Comparison of ENCODE assay signal across 8 cellular contexts in genomic region chr2:32010280-32010669, GRCh38. TPM values are rescaled to one million over a fixed set of nuclear protein-coding genes. Genes with fewer than 3 reads are reported as not detected.
A peak's percentile ranks its signal among the peaks of the same experiment; 100 is the strongest.
DNase-seq lines count a peak whose midpoint lies in the region; ATAC-seq and TF ChIP-seq lines count a peak whose summit lies in the region.
"Not testable (repeated sequence)": the region's sequence is repeated elsewhere in the genome, so short reads cannot be mapped to it uniquely, and the experiment has no call there.

No MANE protein-coding gene starts in this region.

- not testable (repeated sequence) for H2AFZ ChIP-seq in GM23248

- 0 to 3% methylated on average over 7 to 21 of the region's 43 CpGs for WGBS in GM23248 (ENCODE audit: low coverage in 1 of 2, low lambda C conversion rate in 2 of 2, missing lambda C conversion rate in 2 of 2), 2 experiments
- under 1% methylated on average over 18 of the region's 43 CpGs for WGBS in HUES64

- peak; percentile 65 for ATAC-seq in SK-N-SH treated with all-trans-retinoic acid at 6 μM for 48 hours

- in situ Hi-C loops in GM23248 (cut with MboI), result not testable (repeated sequence)

- peaks cover 23% of the 10 kb centered on the region for H3K4me1 ChIP-seq in GM23248 (ENCODE audit: insufficient read depth)
- H3K4me1 ChIP-seq in HUES64 (ENCODE audit: insufficient read depth, low read length), result peaks cover 28% of the 10 kb centered on the region

- not testable (repeated sequence) for H3K4me3 Mint-ChIP-seq in neural crest cell

- H3K4me3 ChIP-seq in GM23248 (peak overlapping the region; percentile 92), HUES64 (ENCODE audit: low read length) (peak overlapping the region; percentile 88)

- not testable (repeated sequence) for H3K4me2 ChIP-seq in GM23248 (ENCODE audit: unreplicated experiment)

- not testable (repeated sequence) for TF ChIP-seq CTCF in neural crest cell (conservative IDR thresholded peaks at IDR 0.05)

- H3K36me3 ChIP-seq in GM23248 (ENCODE audit: low read depth), result not testable (repeated sequence)
- H3K36me3 ChIP-seq in HUES64 (ENCODE audit: insufficient read depth, low read length), result peaks cover 11% of the 10 kb centered on the region

- H4K20me1 ChIP-seq in GM23248 (ENCODE audit: insufficient read depth), result not testable (repeated sequence)

- not testable (repeated sequence) for H3K9me3 Mint-ChIP-seq in neural crest cell

- peaks cover 43% of the 10 kb centered on the region for H3K79me2 ChIP-seq in GM23248 (ENCODE audit: insufficient read depth)

- not testable (repeated sequence) for H3K36me3 Mint-ChIP-seq in neural crest cell (ENCODE audit: low read depth)

- H3K27ac ChIP-seq in GM23248 (peak overlapping the region; percentile 70), HUES64 (ENCODE audit: low read depth, low read length) (peak overlapping the region; percentile 99; the same call in 1 of the 2 replicates)

- H3K9ac ChIP-seq in GM23248 (peak overlapping the region; percentile 79), HUES64 (ENCODE audit: low read depth, low read length) (peak overlapping the region; percentile 38)

- peaks cover 55% of the 10 kb centered on the region for H3K4me1 Mint-ChIP-seq in neural crest cell

- H3K27me3 Mint-ChIP-seq in neural crest cell (ENCODE audit: low read depth), result not testable (repeated sequence)

- H3F3A ChIP-seq in GM23248 (ENCODE audit: insufficient read depth), result peaks cover 28% of the 10 kb centered on the region

- H3K9me3 ChIP-seq in GM23248 (ENCODE audit: low read depth); HUES64 (ENCODE audit: insufficient read depth, low read depth, low read length): not testable (repeated sequence)

- not testable (repeated sequence) for H3K27me3 ChIP-seq in GM23248 (replicated peaks; ENCODE audit: insufficient read depth); HUES64 (ENCODE audit: insufficient read depth, low read length)

- H3K9me2 ChIP-seq in GM23248 (ENCODE audit: insufficient read depth), result not testable (repeated sequence)

- DNase-seq in EH (ENCODE audit: low read depth) (peak; percentile 75), GM23248 (peak; percentile 63), fibroblast of the conjunctiva (ENCODE audit: low read depth) (peak; percentile 17), neural crest cell (ENCODE audit: low read depth, low spot score) (peak; percentile 42)
- DNase-seq in activated effector memory CD4-positive, alpha-beta T cell treated with Interleukin-2 at 50 U/mL for 16 hours, result peak; percentile 71
- peak; percentile 39 to 66 for DNase-seq in stimulated activated CD8-positive, alpha-beta memory T cell treated with anti-CD3 and anti-CD28 coated beads, Interleukin-7, amount 100 ng/mL, for 48 hours (ENCODE audit: extremely low read depth in 1 of 2, low read depth in 1 of 2)

- not testable (repeated sequence) for H3K27ac Mint-ChIP-seq in neural crest cell (ENCODE audit: unreplicated experiment)

RNA-seq across cellular contexts. Expression of gene MEMO1, which starts 0.5 kb away (rescaled TPM):
- 29.8 and 46.3 TPM in 2 replicates for total RNA-seq in GM23248 (2014; rRNA removed; shearing (Covaris generic))
- 36.2 and 43.7 TPM in 2 replicates for polyA plus RNA-seq in GM23248 (2016; fragmentation: Nextera tagmentation; extraction: Ambion mirVana)
- polyA plus RNA-seq in HUES64 (2013, experiment 1 of 2), result 46.0 TPM
- polyA plus RNA-seq in HUES64 (2013, experiment 2 of 2), result 46.2 TPM
- 51.3 and 55.3 TPM in 2 replicates for total RNA-seq in neural crest cell

RNA-seq across cellular contexts. Expression of gene DPY30, which starts 29.3 kb away (rescaled TPM):
- total RNA-seq in GM23248 (2014; rRNA removed; shearing (Covaris generic)), result 57.8 and 65.6 TPM in 2 replicates
- 147 and 159 TPM in 2 replicates for polyA plus RNA-seq in GM23248 (2016; fragmentation: Nextera tagmentation; extraction: Ambion mirVana)
- polyA plus RNA-seq in HUES64 (2013, experiment 1 of 2), result 134 TPM
- polyA plus RNA-seq in HUES64 (2013, experiment 2 of 2), result 152 TPM
- total RNA-seq in neural crest cell, result 84.5 and 85.1 TPM in 2 replicates

RNA-seq across cellular contexts. Expression of gene SPAST, which starts 53.1 kb away (rescaled TPM):
- 17.1 and 30.0 TPM in 2 replicates for total RNA-seq in GM23248 (2014; rRNA removed; shearing (Covaris generic))
- 5.5 and 6.6 TPM in 2 replicates for polyA plus RNA-seq in GM23248 (2016; fragmentation: Nextera tagmentation; extraction: Ambion mirVana)
- polyA plus RNA-seq in HUES64 (2013, experiment 1 of 2), result 25.1 TPM
- 24.5 TPM for polyA plus RNA-seq in HUES64 (2013, experiment 2 of 2)
- total RNA-seq in neural crest cell, result 34.1 and 34.6 TPM in 2 replicates

Comparison
In these comparisons a context has a peak if more than half of its experiments do, and no peak if none do; other contexts are left out.
1. Peak in every context shown above with its lines: DNase-seq, ATAC-seq, H3K4me3 ChIP-seq and H3K27ac ChIP-seq.
2. DNase-seq: peak in every context shown above with its lines; median percentile 75 in EH; 71 in activated effector memory CD4-positive, alpha-beta T cell treated with Interleukin-2 at 50 U/mL for 16 hours; 63 in GM23248; 52 in stimulated activated CD8-positive, alpha-beta memory T cell treated with anti-CD3 and anti-CD28 coated beads, Interleukin-7, amount 100 ng/mL, for 48 hours; 42 in neural crest cell; 17 in fibroblast of the conjunctiva.